In the genomic region with DNA sequence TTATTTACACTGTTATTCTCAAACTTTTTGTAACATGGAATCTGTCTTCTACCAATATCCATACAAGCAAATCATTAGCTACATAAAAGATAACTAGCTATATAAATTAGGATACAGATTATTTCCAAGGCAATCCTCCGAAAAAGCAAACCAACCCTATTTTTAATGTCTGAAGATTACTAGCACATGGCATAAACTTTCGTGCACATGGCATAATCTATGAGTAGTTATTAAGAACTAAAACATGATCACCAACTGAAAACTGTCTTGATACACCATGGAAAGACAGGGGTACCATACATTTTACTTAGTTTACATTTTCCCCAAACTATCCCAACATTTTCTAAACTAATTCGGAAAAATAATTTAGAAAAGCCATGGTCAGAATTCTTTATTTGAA, we compare ENCODE assay signal across 35 cellular contexts. TPM values are rescaled to one million over a fixed set of nuclear protein-coding genes. Genes with fewer than 3 reads are reported as not detected.
"Had no signal": no experiment of that assay in that cellular context is flagged by ENCODE, and none has a peak within 500 bp of the region (broad histone marks: within the 10 kb centered on the region; RNA-seq: fewer than 3 reads in every experiment).

No MANE protein-coding gene starts in this region.

- H3K27ac ChIP-seq: adrenal gland, ascending aorta, body of pancreas, brain microvascular endothelial cell, breast epithelium, cardiac muscle cell had no signal

- H3K4me1 ChIP-seq: adrenal gland, ascending aorta, body of pancreas, breast epithelium had no signal

- ATAC-seq: activated naive CD4-positive, alpha-beta T cell treated with anti-CD3 and anti-CD28 coated beads, Interleukin-2, amount 50 U/mL, for 72 hours; activated naive CD8-positive, alpha-beta T cell treated with anti-CD3 and anti-CD28 coated beads, Interleukin-2, amount 50 U/mL, for 24 hours; activated T-cell treated with anti-CD3 and anti-CD28 coated beads, Interleukin-2, amount 50 U/mL, for 4 hours; activated T-cell treated with anti-CD3 and anti-CD28 coated beads, Interleukin-2, amount 50 U/mL, for 72 hours; activated T-helper 17 cell treated with anti-CD3 and anti-CD28 coated beads, Interleukin-2, amount 50 U/mL, for 72 hours; body of pancreas had no signal

- FAIRE-seq: astrocyte, bronchial epithelial cell had no signal

- H3K9me3 ChIP-seq: ascending aorta, body of pancreas, breast epithelium had no signal

- H3K36me3 ChIP-seq: adrenal gland, ascending aorta, brain microvascular endothelial cell, breast epithelium, cardiac muscle cell had no signal

- DNase-seq: activated effector memory CD4-positive, alpha-beta T cell treated with anti-CD3 and anti-CD28 coated beads, Interleukin-2, amount 50 U/mL, for 16 hours; activated effector memory CD4-positive, alpha-beta T cell treated with Interleukin-2 at 50 U/mL for 16 hours; activated gamma-delta T cell; activated gamma-delta T cell treated with Interleukin-2 at 50 U/mL for 16 hours; activated naive CD4-positive, alpha-beta T cell; activated naive CD4-positive, alpha-beta T cell treated with anti-CD3 and anti-CD28 coated beads for 36 hours; activated naive CD4-positive, alpha-beta T cell treated with anti-CD3 and anti-CD28 coated beads, Interleukin-2, amount 10 ng/mL, durations not matched to agents 7 days and 5 days; activated naive CD4-positive, alpha-beta T cell treated with anti-CD3 and anti-CD28 coated beads, Interleukin-2, amount 50 U/mL, for 16 hours; activated naive CD4-positive, alpha-beta T cell treated with Interleukin-2 at 50 U/mL for 16 hours; activated naive CD8-positive, alpha-beta T cell treated with anti-CD3 and anti-CD28 coated beads for 36 hours; activated naive CD8-positive, alpha-beta T cell treated with anti-CD3 and anti-CD28 coated beads, Interleukin-2, amount 10 ng/mL, durations not matched to agents 7 days and 5 days; activated naive CD8-positive, alpha-beta T cell treated with anti-CD3 and anti-CD28 coated beads, Interleukin-2, amount 50 U/mL, for 24 hours; activated T-cell treated with anti-CD3 and anti-CD28 coated beads, Interleukin-2, amount 50 U/mL, for 24 hours; activated T-cell treated with anti-CD3 and anti-CD28 coated beads, Interleukin-2, amount 50 U/mL, for 4 hours; activated T-cell treated with anti-CD3 and anti-CD28 coated beads, Interleukin-2, amount 50 U/mL, for 48 hours; activated T-cell treated with anti-CD3 and anti-CD28 coated beads, Interleukin-2, amount 50 U/mL, for 72 hours; adrenal gland; amniotic stem cell; amygdala; anterior cingulate cortex; aorta; body of pancreas; brain microvascular endothelial cell; caudate nucleus; central memory CD4-positive, alpha-beta T cell; cerebellar nuclear complex had no signal

- H3K27me3 ChIP-seq: adrenal gland, ascending aorta, body of pancreas, brain microvascular endothelial cell, breast epithelium, cardiac muscle cell had no signal

- H3K4me3 ChIP-seq: adrenal gland, ascending aorta, body of pancreas, breast epithelium, cardiac muscle cell had no signal

RNA-seq across cellular contexts. Expression of gene CYP39A1, which starts 54.4 kb away (rescaled TPM):
- total RNA-seq: activated naive CD4-positive, alpha-beta T cell treated with anti-CD3 and anti-CD28 coated beads for 36 hours; activated naive CD4-positive, alpha-beta T cell treated with anti-CD3 and anti-CD28 coated beads, Interleukin-2, amount 50 U/mL, for 72 hours; activated naive CD8-positive, alpha-beta T cell treated with anti-CD3 and anti-CD28 coated beads for 36 hours; activated naive CD8-positive, alpha-beta T cell treated with anti-CD3 and anti-CD28 coated beads, Interleukin-2, amount 10 ng/mL, durations not matched to agents 7 days and 5 days; activated T-cell treated with anti-CD3 and anti-CD28 coated beads, Interleukin-2, amount 50 U/mL, for 4 hours; activated T-cell treated with anti-CD3 and anti-CD28 coated beads, Interleukin-2, amount 50 U/mL, for 72 hours; activated T-helper 1 cell treated with anti-CD3 and anti-CD28 coated beads, Interleukin-12 subunit alpha, Interleukin-12 subunit beta, Interleukin-2, Interleukin-4 antibody, amounts not matched to agents 30 ng/mL and 10 ng/mL and 1 ng/mL, durations not matched to agents 14 hours and 24 hours and 36 hours; activated T-helper 17 cell treated with anti-CD3 and anti-CD28 coated beads, Interleukin-2, amount 50 U/mL, for 72 hours; activated T-helper 2 cell treated with anti-CD3 and anti-CD28 coated beads, Interferon-gamma antibody, Interleukin-2, Interleukin-4, amounts not matched to agents 10 μg/mL and 5 μg/mL and 100 μg/mL, durations not matched to agents 14 hours and 24 hours and 36 hours had no signal

RNA-seq across cellular contexts. Expression of gene SLC25A27, which starts 54.6 kb away (rescaled TPM):
- total RNA-seq: activated T-helper 1 cell treated with anti-CD3 and anti-CD28 coated beads, Interleukin-12 subunit alpha, Interleukin-12 subunit beta, Interleukin-2, Interleukin-4 antibody, amounts not matched to agents 30 ng/mL and 10 ng/mL and 1 ng/mL, durations not matched to agents 14 hours and 24 hours and 36 hours had no signal
